In genomic region chr6:137904822-137905617, GRCh38 we compare ENCODE assay signal across 8 cellular contexts. TPM values are rescaled to one million over a fixed set of nuclear protein-coding genes. Genes with fewer than 3 reads are reported as not detected.
DNase-seq lines count a peak whose midpoint lies in the region; ATAC-seq and TF ChIP-seq lines count a peak whose summit lies in the region.

No MANE protein-coding gene starts in this region.

- peak overlapping the region; percentile 97 for H3K27ac Mint-ChIP-seq in activated T-helper 1 cell treated with anti-CD3 and anti-CD28 coated beads, Interleukin-12 subunit alpha, Interleukin-12 subunit beta, Interleukin-2, Interleukin-4 antibody, amounts not matched to agents 30 ng/mL and 10 ng/mL and 1 ng/mL, durations not matched to agents 14 hours and 24 hours and 36 hours

- peaks cover 18% of the 10 kb centered on the region for H3K4me1 ChIP-seq in osteoblast (ENCODE audit: insufficient read depth, low read length)
- H3K4me1 ChIP-seq in thyroid gland, result no peaks in the 10 kb centered on the region

- peaks cover 67% of the 10 kb centered on the region for H3K4me1 Mint-ChIP-seq in activated T-helper 1 cell treated with anti-CD3 and anti-CD28 coated beads, Interleukin-12 subunit alpha, Interleukin-12 subunit beta, Interleukin-2, Interleukin-4 antibody, amounts not matched to agents 30 ng/mL and 10 ng/mL and 1 ng/mL, durations not matched to agents 14 hours and 24 hours and 36 hours (ENCODE audit: low read depth)

- H3K36me3 ChIP-seq in osteoblast (ENCODE audit: insufficient read depth, low read length) (no peaks in the 10 kb centered on the region), thyroid gland (no peaks in the 10 kb centered on the region)

- no peaks in the 10 kb centered on the region for H3K9me3 Mint-ChIP-seq in activated T-helper 1 cell treated with anti-CD3 and anti-CD28 coated beads, Interleukin-12 subunit alpha, Interleukin-12 subunit beta, Interleukin-2, Interleukin-4 antibody, amounts not matched to agents 30 ng/mL and 10 ng/mL and 1 ng/mL, durations not matched to agents 14 hours and 24 hours and 36 hours

- no peaks in the 10 kb centered on the region for H3K9me3 ChIP-seq in osteoblast (ENCODE audit: low read depth, low read length)
- no peaks in the 10 kb centered on the region for H3K9me3 ChIP-seq in thyroid gland

- no peaks in the 10 kb centered on the region for H3K79me2 ChIP-seq in osteoblast (ENCODE audit: insufficient read depth, low read length)

- peak; percentile 25 for ATAC-seq in HG03558 (IDR thresholded peaks at IDR 0.05; ENCODE audit: extremely low read depth, unreplicated experiment)

- DNase-seq in stimulated activated naive CD4-positive, alpha-beta T cell treated with Interleukin-2 at 50 U/mL for 16 hours (lab: John Stamatoyannopoulos, UW), result peak; percentile 88
- no peak for DNase-seq in stimulated activated naive CD4-positive, alpha-beta T cell (lab: John Stamatoyannopoulos, UW)
- DNase-seq in activated T-helper 1 cell treated with anti-CD3 and anti-CD28 coated beads, Interleukin-12 subunit alpha, Interleukin-12 subunit beta, Interleukin-2, Interleukin-4 antibody, amounts not matched to agents 30 ng/mL and 10 ng/mL and 1 ng/mL, durations not matched to agents 14 hours and 24 hours and 36 hours (ENCODE audit: low spot score), result no peak
- DNase-seq in osteoblast (ENCODE audit: insufficient read length, low spot score, missing footprints) (no peak), anterior cingulate cortex (lab: John Stamatoyannopoulos, UW) (no peak), thyroid gland (no peak), erythroblast (lab: John Stamatoyannopoulos, UW) (no peak)

- H3K36me3 Mint-ChIP-seq in activated T-helper 1 cell treated with anti-CD3 and anti-CD28 coated beads, Interleukin-12 subunit alpha, Interleukin-12 subunit beta, Interleukin-2, Interleukin-4 antibody, amounts not matched to agents 30 ng/mL and 10 ng/mL and 1 ng/mL, durations not matched to agents 14 hours and 24 hours and 36 hours (ENCODE audit: low read depth), result peaks cover 2% of the 10 kb centered on the region

- H3K4me3 ChIP-seq in osteoblast (ENCODE audit: insufficient read depth, low read length), result peak overlapping the region; percentile 15
- no peak overlapping the region for H3K4me3 ChIP-seq in thyroid gland (replicated peaks in 1 of 3)

- 76 to 78% methylated on average over 11 of the region's 11 CpGs for WGBS in thyroid gland, 2 donors

- TF ChIP-seq CTCF in osteoblast (IDR thresholded peaks at IDR 0.05; ENCODE audit: extremely low read depth, low read depth, low read length) (no peak), thyroid gland (IDR thresholded peaks at IDR 0.05) (no peak)

- intact Hi-C loops in activated T-helper 1 cell treated with anti-CD3 and anti-CD28 coated beads, Interleukin-12 subunit alpha, Interleukin-12 subunit beta, Interleukin-2, Interleukin-4 antibody, amounts not matched to agents 30 ng/mL and 10 ng/mL and 1 ng/mL, durations not matched to agents 14 hours and 24 hours and 36 hours (cut with micrococcal nuclease), result loop anchor here (1.0 to 5.0 kb wide), 13 partner anchors 22 to 688 kb away; partner anchors contain the start of genes IFNGR1 and TNFAIP3
- intact Hi-C loops in thyroid gland (cut with DNase I), result no loop called here

- H3K4me3 Mint-ChIP-seq in activated T-helper 1 cell treated with anti-CD3 and anti-CD28 coated beads, Interleukin-12 subunit alpha, Interleukin-12 subunit beta, Interleukin-2, Interleukin-4 antibody, amounts not matched to agents 30 ng/mL and 10 ng/mL and 1 ng/mL, durations not matched to agents 14 hours and 24 hours and 36 hours, result peak overlapping the region; percentile 72

- no peak for TF ChIP-seq POLR2A in thyroid gland (IDR thresholded peaks at IDR 0.05)
- no peak for TF ChIP-seq POLR2A in erythroblast (IDR thresholded peaks at IDR 0.05; ENCODE audit: low read length)

- H4K20me1 ChIP-seq in osteoblast (ENCODE audit: insufficient read depth, low read length), result no peaks in the 10 kb centered on the region

- H3K27ac ChIP-seq in osteoblast (ENCODE audit: low read depth, low read length), result peak overlapping the region; percentile 83
- no peak overlapping the region for H3K27ac ChIP-seq in thyroid gland

- H2AFZ ChIP-seq in osteoblast (ENCODE audit: low read length), result peak overlapping the region; percentile 60

- H3K27me3 ChIP-seq in osteoblast (ENCODE audit: insufficient read depth, low read length), result no peaks in the 10 kb centered on the region
- H3K27me3 ChIP-seq in thyroid gland, result no peaks in the 10 kb centered on the region

- no peaks in the 10 kb centered on the region for H3K27me3 Mint-ChIP-seq in activated T-helper 1 cell treated with anti-CD3 and anti-CD28 coated beads, Interleukin-12 subunit alpha, Interleukin-12 subunit beta, Interleukin-2, Interleukin-4 antibody, amounts not matched to agents 30 ng/mL and 10 ng/mL and 1 ng/mL, durations not matched to agents 14 hours and 24 hours and 36 hours (ENCODE audit: insufficient read depth)

- H3K4me2 ChIP-seq in osteoblast (ENCODE audit: insufficient read depth, low read length), result peak overlapping the region; percentile 75

RNA-seq across cellular contexts. Expression of gene TNFAIP3, which starts 38.0 kb away (rescaled TPM):
- 250 and 257 TPM in 2 replicates for total RNA-seq in activated T-helper 1 cell treated with anti-CD3 and anti-CD28 coated beads, Interleukin-12 subunit alpha, Interleukin-12 subunit beta, Interleukin-2, Interleukin-4 antibody, amounts not matched to agents 30 ng/mL and 10 ng/mL and 1 ng/mL, durations not matched to agents 14 hours and 24 hours and 36 hours
- total RNA-seq in osteoblast, result 8.5 and 10.5 TPM in 2 replicates
- 1 to 10 TPM; 5.9 to 7.8 (median 7.3) TPM for total RNA-seq in thyroid gland

Comparison
In these comparisons a context has a peak if more than half of its experiments do, and no peak if none do; other contexts are left out.
1. RNA of gene TNFAIP3, which starts 38.0 kb away (total RNA-seq): 250 to 257 TPM in activated T-helper 1 cell treated with anti-CD3 and anti-CD28 coated beads, Interleukin-12 subunit alpha, Interleukin-12 subunit beta, Interleukin-2, Interleukin-4 antibody, amounts not matched to agents 30 ng/mL and 10 ng/mL and 1 ng/mL, durations not matched to agents 14 hours and 24 hours and 36 hours; 8.5 to 10.5 TPM in osteoblast and 5.9 to 7.8 TPM in thyroid gland; every median in the first group is over 10 times any median in the second.